Comparison of ENCODE assay signal across 19 cellular contexts in genomic region chr12:77163068-77163810, GRCh38.
A peak's percentile ranks its signal among the peaks of the same experiment; 100 is the strongest.
DNase-seq lines count a peak whose midpoint lies in the region; ATAC-seq lines count a peak whose summit lies in the region.
"Had no signal": no experiment of that assay in that cellular context is flagged by ENCODE, and none has a peak within 500 bp of the region (broad histone marks: within the 10 kb centered on the region; RNA-seq: fewer than 3 reads in every experiment).

No MANE protein-coding gene starts in this region.

- in situ Hi-C loops in GM23248 (cut with MboI) = no loop called here

- no peak overlapping the region for H3K4me2 ChIP-seq in GM23248 (ENCODE audit: unreplicated experiment)

- ATAC-seq in left colon (peak; percentile 97), HG03135 (IDR thresholded peaks at IDR 0.05; ENCODE audit: unreplicated experiment) (no peak)
- ATAC-seq: Panc1, T-helper 17 cell had no signal

- H3K9me3 ChIP-seq in GM23248 (ENCODE audit: low read depth) = no peaks in the 10 kb centered on the region
- H3K9me3 ChIP-seq: HAP-1, SJCRH30 had no signal

- H3F3A ChIP-seq in GM23248 (ENCODE audit: insufficient read depth) = peaks cover 26% of the 10 kb centered on the region

- no peaks in the 10 kb centered on the region for H4K20me1 ChIP-seq in GM23248 (ENCODE audit: insufficient read depth)

- H3K4me1 ChIP-seq in GM23248 (ENCODE audit: insufficient read depth) = peaks cover 19% of the 10 kb centered on the region
- H3K4me1 ChIP-seq: HAP-1, SJCRH30 had no signal

- no peaks in the 10 kb centered on the region for H3K27me3 ChIP-seq in GM23248 (replicated peaks; ENCODE audit: insufficient read depth)
- H3K27me3 ChIP-seq: SJCRH30 had no signal

- no peaks in the 10 kb centered on the region for H3K9me2 ChIP-seq in GM23248 (ENCODE audit: insufficient read depth)

- no peaks in the 10 kb centered on the region for H3K36me3 ChIP-seq in GM23248 (ENCODE audit: low read depth)
- H3K36me3 ChIP-seq: HAP-1, SJCRH30 had no signal

- no peak overlapping the region for H2AFZ ChIP-seq in GM23248

- 95 to 100% methylated on average over 2 of the region's 2 CpGs for WGBS in GM23248 (ENCODE audit: low coverage in 1 of 2, low lambda C conversion rate in 2 of 2, missing lambda C conversion rate in 2 of 2), 2 experiments

- H3K79me2 ChIP-seq in GM23248 (ENCODE audit: insufficient read depth) = no peaks in the 10 kb centered on the region

- DNase-seq in COR-L47 (lab: John Stamatoyannopoulos, UW) (peak; percentile 50), GM23248 (peak; percentile 27), NCI-H774 (lab: John Stamatoyannopoulos, UW) (peak; percentile 44), left colon (no peak), NCI-H526 (lab: John Stamatoyannopoulos, UW) (no peak), hepatic stellate cell (ENCODE audit: low spot score) (no peak)
- DNase-seq: C1 segment of cervical spinal cord; CD8-positive, alpha-beta memory T cell; DMS79 treated with DMSO at 0.1 percent for 48 hours; Kasumi-1; MM.1S; NCI-H1092; NCI-H2081 treated with DMSO at 0.1 percent for 48 hours; NCI-H524 treated with DMSO at 0.1 percent for 48 hours; SJCRH30; T-helper 17 cell had no signal

- no peak overlapping the region for H3K4me3 ChIP-seq in GM23248
- H3K4me3 ChIP-seq: HAP-1, SJCRH30 had no signal

- intact Hi-C loops in left colon (cut with DNase I, micrococcal nuclease) = no loop called here

- no peak overlapping the region for H3K9ac ChIP-seq in GM23248

- no peak overlapping the region for H3K27ac ChIP-seq in GM23248
- H3K27ac ChIP-seq: SJCRH30 had no signal

Comparison
In these comparisons a context has a peak if more than half of its experiments do, and no peak if none do; other contexts are left out.
1. DNase-seq: peak in COR-L47 (single experiment), GM23248 (single experiment) and NCI-H774 (single experiment); none in left colon (0 of 2), NCI-H526 (0 of 2) and hepatic stellate cell (single experiment).